11 cellular contexts compared by ENCODE assay signal in the genomic region with DNA sequence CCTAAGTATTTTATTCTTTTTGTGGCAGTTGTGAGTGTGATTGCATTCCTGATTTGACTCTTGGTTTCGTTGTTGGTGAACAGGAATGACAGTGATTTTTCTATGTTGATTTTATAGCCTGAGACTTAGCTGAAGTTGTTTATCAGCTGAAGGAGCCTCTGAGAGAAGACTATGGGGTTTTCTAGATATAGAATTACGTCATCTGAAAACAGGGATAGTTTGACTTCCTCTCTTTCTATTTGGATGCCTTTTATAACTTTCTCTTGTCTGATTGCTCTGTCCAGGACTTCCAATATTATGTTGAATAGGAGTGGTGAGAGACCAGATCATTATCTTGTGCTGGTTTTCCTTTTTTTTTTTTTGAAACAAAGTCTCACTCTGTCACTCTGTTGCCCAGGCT. TPM values are rescaled to one million over a fixed set of nuclear protein-coding genes. Genes with fewer than 3 reads are reported as not detected.
"Had no signal": no experiment of that assay in that cellular context is flagged by ENCODE, and none has a peak within 500 bp of the region (broad histone marks: within the 10 kb centered on the region; RNA-seq: fewer than 3 reads in every experiment).

No MANE protein-coding gene starts in this region.

- H3K4me3 ChIP-seq: GM23248, HAP-1 had no signal

- H3K4me1 ChIP-seq: HAP-1 had no signal

- H3K4me2 ChIP-seq: KMS-11 had no signal

- ATAC-seq: HCT116 had no signal

- DNase-seq: GM23248, GOT3, H7, HFFc6, IMR-90, KBM-7 had no signal

- H3K36me3 ChIP-seq: HAP-1 had no signal

- H3K9ac ChIP-seq: GM23248, KMS-11 had no signal

- H3K27ac ChIP-seq: GM23248, HL-60, KMS-11 had no signal

- H3K9me3 ChIP-seq: HAP-1 had no signal

- H2AFZ ChIP-seq: GM23248 had no signal

RNA-seq across cellular contexts. Expression of a gene that starts 18.0 kb away (rescaled TPM):
- total RNA-seq: GM23248, HFFc6, HT1080, IMR-90 had no signal
- polyA plus RNA-seq: GM23248, IMR-90 had no signal
